In genomic region chr17:77540531-77540930, GRCh38 we compare ENCODE assay signal across 24 cellular contexts.
"Had no signal": no experiment of that assay in that cellular context is flagged by ENCODE, and none has a peak within 500 bp of the region (broad histone marks: within the 10 kb centered on the region; RNA-seq: fewer than 3 reads in every experiment).

No MANE protein-coding gene starts in this region.

- H3K9me3 Mint-ChIP-seq: activated CD4-positive, alpha-beta T cell treated with anti-CD3 and anti-CD28 coated beads, Interleukin-2, amount 10 ng/mL, durations not matched to agents 7 days and 5 days; activated naive CD4-positive, alpha-beta T cell treated with anti-CD3 and anti-CD28 coated beads, Interleukin-2, amount 10 ng/mL, durations not matched to agents 7 days and 5 days; activated naive CD8-positive, alpha-beta T cell treated with anti-CD3 and anti-CD28 coated beads, Interleukin-2, amount 50 U/mL, for 24 hours; central memory CD8-positive, alpha-beta T cell; immature natural killer cell; naive thymus-derived CD4-positive, alpha-beta T cell had no signal

- ATAC-seq: activated CD8-positive, alpha-beta T cell treated with anti-CD3 and anti-CD28 coated beads, Interleukin-2, amount 10 ng/mL, durations not matched to agents 7 days and 5 days; activated naive CD8-positive, alpha-beta T cell treated with anti-CD3 and anti-CD28 coated beads, Interleukin-2, amount 50 U/mL, for 24 hours; esophagus mucosa; gastrocnemius medialis; heart left ventricle; naive thymus-derived CD4-positive, alpha-beta T cell; stimulated activated naive CD8-positive, alpha-beta T cell treated with anti-CD3 and anti-CD28 coated beads, Interleukin-15, Interleukin-2, amounts not matched to agents 100 U/mL and 50 U/mL, for 24 hours had no signal

- H3K9me3 ChIP-seq: gastrocnemius medialis, heart left ventricle, tibial artery had no signal

- H3K4me3 ChIP-seq: coronary artery, gastrocnemius medialis, heart left ventricle, tibial artery had no signal

- H3K36me3 ChIP-seq: brain microvascular endothelial cell, gastrocnemius medialis, heart left ventricle, tibial artery had no signal

- H3K4me1 ChIP-seq: gastrocnemius medialis had no signal

- H3K27ac Mint-ChIP-seq: activated CD4-positive, alpha-beta T cell treated with anti-CD3 and anti-CD28 coated beads, Interleukin-2, amount 10 ng/mL, durations not matched to agents 7 days and 5 days; activated CD8-positive, alpha-beta T cell treated with anti-CD3 and anti-CD28 coated beads, Interleukin-2, amount 10 ng/mL, durations not matched to agents 7 days and 5 days; activated naive CD4-positive, alpha-beta T cell treated with anti-CD3 and anti-CD28 coated beads, Interleukin-2, amount 10 ng/mL, durations not matched to agents 7 days and 5 days; immature natural killer cell had no signal

- DNase-seq: activated CD4-positive, alpha-beta T cell treated with anti-CD3 and anti-CD28 coated beads, Interleukin-2, amount 10 ng/mL, durations not matched to agents 7 days and 5 days; activated CD8-positive, alpha-beta T cell treated with anti-CD3 and anti-CD28 coated beads, Interleukin-2, amount 10 ng/mL, durations not matched to agents 7 days and 5 days; activated effector memory CD4-positive, alpha-beta T cell treated with Interleukin-2 at 50 U/mL for 16 hours; activated naive CD4-positive, alpha-beta T cell treated with anti-CD3 and anti-CD28 coated beads, Interleukin-2, amount 10 ng/mL, durations not matched to agents 7 days and 5 days; activated naive CD8-positive, alpha-beta T cell treated with anti-CD3 and anti-CD28 coated beads, Interleukin-2, amount 50 U/mL, for 24 hours; activated T-cell treated with anti-CD3 and anti-CD28 coated beads, Interleukin-2, amount 50 U/mL, for 48 hours; aorta; brain microvascular endothelial cell; gastrocnemius medialis; heart left ventricle; immature natural killer cell; mesendoderm; naive thymus-derived CD4-positive, alpha-beta T cell; nucleus accumbens; retina; stimulated activated CD4-positive, alpha-beta T cell treated with anti-CD3 and anti-CD28 coated beads, Interleukin-2, amount 100 ng/mL, for 24 hours; stimulated activated naive CD8-positive, alpha-beta T cell treated with anti-CD3 and anti-CD28 coated beads, Interleukin-15, Interleukin-2, amounts not matched to agents 100 U/mL and 50 U/mL, for 24 hours; substantia nigra; T-helper 1 cell; T1000; tibial artery had no signal

- H3K4me3 Mint-ChIP-seq: activated CD4-positive, alpha-beta T cell treated with anti-CD3 and anti-CD28 coated beads, Interleukin-2, amount 10 ng/mL, durations not matched to agents 7 days and 5 days; activated CD8-positive, alpha-beta T cell treated with anti-CD3 and anti-CD28 coated beads, Interleukin-2, amount 10 ng/mL, durations not matched to agents 7 days and 5 days; activated naive CD4-positive, alpha-beta T cell treated with anti-CD3 and anti-CD28 coated beads, Interleukin-2, amount 10 ng/mL, durations not matched to agents 7 days and 5 days; activated naive CD8-positive, alpha-beta T cell treated with anti-CD3 and anti-CD28 coated beads, Interleukin-2, amount 50 U/mL, for 24 hours; central memory CD8-positive, alpha-beta T cell; immature natural killer cell; naive thymus-derived CD4-positive, alpha-beta T cell had no signal

- H3K36me3 Mint-ChIP-seq: activated naive CD4-positive, alpha-beta T cell treated with anti-CD3 and anti-CD28 coated beads, Interleukin-2, amount 10 ng/mL, durations not matched to agents 7 days and 5 days; immature natural killer cell; naive thymus-derived CD4-positive, alpha-beta T cell had no signal

- H3K27me3 ChIP-seq: heart left ventricle had no signal

- H3K27ac ChIP-seq: brain microvascular endothelial cell, coronary artery, gastrocnemius medialis, heart left ventricle, tibial artery had no signal
